ENCODE assay signal across 19 cellular contexts in the genomic region with DNA sequence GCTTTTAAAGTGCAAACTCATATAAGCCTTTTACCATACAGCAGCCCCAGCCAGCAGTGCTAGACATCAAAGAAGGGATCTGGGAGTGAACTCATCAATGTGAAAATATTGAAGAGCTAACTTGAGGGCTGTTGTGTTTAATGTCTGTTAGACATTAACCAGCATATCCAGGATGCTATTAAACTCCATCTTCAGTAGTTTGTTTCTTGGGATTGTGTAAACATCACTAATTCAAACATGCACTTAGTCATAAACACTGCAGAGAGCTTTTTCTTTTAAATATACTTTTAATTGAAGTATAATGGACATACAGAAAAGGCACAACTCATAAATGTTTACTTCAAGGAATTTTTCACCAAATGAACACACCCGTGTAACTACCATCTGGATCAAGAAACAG.
DNase-seq lines count a peak whose midpoint lies in the region; TF ChIP-seq lines count a peak whose summit lies in the region.
"Had no signal": no experiment of that assay in that cellular context is flagged by ENCODE, and none has a peak within 500 bp of the region (broad histone marks: within the 10 kb centered on the region; RNA-seq: fewer than 3 reads in every experiment).

No MANE protein-coding gene starts in this region.

- no peaks in the 10 kb centered on the region for H3K79me2 ChIP-seq in hepatocyte

- no peak overlapping the region for H3K4me3 ChIP-seq in hepatocyte
- no peak overlapping the region for H3K4me3 ChIP-seq in rectal smooth muscle tissue (ENCODE audit: low read length)
- H3K4me3 ChIP-seq in uterus: no peak overlapping the region
- H3K4me3 ChIP-seq: GM23338, Peyer's patch had no signal

- intact Hi-C loops in uterus (cut with DNase I; ENCODE audit: low total_unique reads) (no loop called here), CD14-positive monocyte (cut with micrococcal nuclease) (no loop called here)

- peaks cover 0 to 2% (median 0%) of the 10 kb centered on the region in 3 donors for H3K27me3 Mint-ChIP-seq in CD14-positive monocyte (ENCODE audit: low read depth in 3 of 3)
- H3K27me3 Mint-ChIP-seq in immature natural killer cell (ENCODE audit: low read depth in 3 of 3): peaks cover 0 to 5% (median 3%) of the 10 kb centered on the region in 3 donors

- H3K4me1 Mint-ChIP-seq in CD14-positive monocyte (no peaks in the 10 kb centered on the region), immature natural killer cell (no peaks in the 10 kb centered on the region)

- 29% methylated on average over 1 of the region's 1 CpG for WGBS in hepatocyte (ENCODE audit: low lambda C conversion rate, missing lambda C conversion rate)

- DNase-seq in hepatocyte (ENCODE audit: low spot score): no peak
- no peak for DNase-seq in uterus
- no peak for DNase-seq in H4 (ENCODE audit: low spot score)
- DNase-seq in CD14-positive monocyte (ENCODE audit: low spot score): no peak
- DNase-seq in immature natural killer cell: no peak
- DNase-seq: Caco-2; CD4-positive, alpha-beta T cell; KBM-7; MM.1S; NCI-H1048; NCI-H1436; NCI-H187 treated with DMSO at 0.1 percent for 48 hours; NCI-H2227 treated with DMSO at 0.1 percent for 48 hours; NCI-H510A; NCI-H748 treated with DMSO at 0.1 percent for 48 hours; Peyer's patch had no signal

- H3K4me1 ChIP-seq in hepatocyte (ENCODE audit: insufficient read depth): peaks cover 16% of the 10 kb centered on the region
- peaks cover 55% of the 10 kb centered on the region for H3K4me1 ChIP-seq in rectal smooth muscle tissue (ENCODE audit: control insufficient read depth, insufficient read depth, low read length)
- peaks cover 0 to 4% of the 10 kb centered on the region in 2 donors for H3K4me1 ChIP-seq in uterus
- H3K4me1 ChIP-seq: Caco-2, Peyer's patch had no signal

- TF ChIP-seq POLR2A in uterus (IDR thresholded peaks at IDR 0.05): no peak

- H3K27ac ChIP-seq in VCaP: peak overlapping the region; percentile 43
- peak overlapping the region; percentile 14 for H3K27ac ChIP-seq in hepatocyte
- H3K27ac ChIP-seq in rectal smooth muscle tissue (ENCODE audit: low read depth, low read length): peak overlapping the region; percentile 72
- H3K27ac ChIP-seq in uterus: peak overlapping the region; percentile 78 to 92

- peak overlapping the region; percentile 15 for H3K4me2 ChIP-seq in hepatocyte
- H3K4me2 ChIP-seq: GM23338 had no signal

- H3K9me3 Mint-ChIP-seq in CD14-positive monocyte: peaks cover 0 to 2% (median 0%) of the 10 kb centered on the region in 7 donors
- no peaks in the 10 kb centered on the region for H3K9me3 Mint-ChIP-seq in immature natural killer cell
- H3K9me3 Mint-ChIP-seq: CD4-positive, alpha-beta T cell; GM23338 had no signal

- TF ChIP-seq CTCF in VCaP (conservative IDR thresholded peaks at IDR 0.05): no peak
- no peak for TF ChIP-seq CTCF in hepatocyte (IDR thresholded peaks at IDR 0.05; ENCODE audit: poor library complexity)
- no peak for TF ChIP-seq CTCF in uterus (IDR thresholded peaks at IDR 0.05)
- TF ChIP-seq CTCF in CD14-positive monocyte (IDR thresholded peaks at IDR 0.05): no peak

- H3K27me3 ChIP-seq in hepatocyte (no peaks in the 10 kb centered on the region), rectal smooth muscle tissue (ENCODE audit: control insufficient read depth, insufficient read depth, low read length) (no peaks in the 10 kb centered on the region), uterus (no peaks in the 10 kb centered on the region)
- H3K27me3 ChIP-seq: Peyer's patch had no signal

- H3K27ac Mint-ChIP-seq in CD14-positive monocyte (no peak overlapping the region), immature natural killer cell (no peak overlapping the region)
- H3K27ac Mint-ChIP-seq: CD4-positive, alpha-beta T cell; GM23338 had no signal

- no peak overlapping the region for H3K9ac ChIP-seq in rectal smooth muscle tissue (ENCODE audit: low read length)

- H3K36me3 Mint-ChIP-seq in CD14-positive monocyte: no peaks in the 10 kb centered on the region
- no peaks in the 10 kb centered on the region for H3K36me3 Mint-ChIP-seq in immature natural killer cell

- no peaks in the 10 kb centered on the region for H3K9me2 ChIP-seq in hepatocyte (replicated peaks; ENCODE audit: insufficient read depth)

- no peak overlapping the region for H2AFZ ChIP-seq in hepatocyte
- H2AFZ ChIP-seq: GM23338 had no signal

- H3K36me3 ChIP-seq in hepatocyte (replicated peaks; ENCODE audit: insufficient read depth, low read depth) (no peaks in the 10 kb centered on the region), rectal smooth muscle tissue (ENCODE audit: control insufficient read depth, insufficient read depth, low read length) (no peaks in the 10 kb centered on the region), uterus (no peaks in the 10 kb centered on the region)
- H3K36me3 ChIP-seq: Peyer's patch had no signal

- H3K9me3 ChIP-seq in hepatocyte (ENCODE audit: low read depth) (no peaks in the 10 kb centered on the region), uterus (no peaks in the 10 kb centered on the region)
- H3K9me3 ChIP-seq: Caco-2, Peyer's patch had no signal

- H3K4me3 Mint-ChIP-seq in CD14-positive monocyte (no peak overlapping the region), immature natural killer cell (no peak overlapping the region)
- H3K4me3 Mint-ChIP-seq: CD4-positive, alpha-beta T cell; GM23338 had no signal

- no peaks in the 10 kb centered on the region for H4K20me1 ChIP-seq in hepatocyte (ENCODE audit: insufficient read depth, poor library complexity, severe bottlenecking)

Comparison
In these comparisons a context has a peak if more than half of its experiments do, and no peak if none do; other contexts are left out.
1. H3K27ac ChIP-seq: peak in every context shown above with its lines; median percentile 85 in uterus; 72 in rectal smooth muscle tissue; 43 in VCaP; 14 in hepatocyte.